In genomic region chr1:84541679-84542078, GRCh38 we compare ENCODE assay signal across 12 cellular contexts. TPM values are rescaled to one million over a fixed set of nuclear protein-coding genes. Genes with fewer than 3 reads are reported as not detected.
DNase-seq lines count a peak whose midpoint lies in the region; ATAC-seq and TF ChIP-seq lines count a peak whose summit lies in the region.
"Had no signal": no experiment of that assay in that cellular context is flagged by ENCODE, and none has a peak within 500 bp of the region (broad histone marks: within the 10 kb centered on the region; RNA-seq: fewer than 3 reads in every experiment).

No MANE protein-coding gene starts in this region.

- no peak overlapping the region for H3K4me3 ChIP-seq in GM12865 (ENCODE audit: low read depth, low read length)
- H3K4me3 ChIP-seq in PC-9: no peak overlapping the region
- no peak overlapping the region for H3K4me3 ChIP-seq in hepatocyte
- H3K4me3 ChIP-seq in spleen: no peak overlapping the region
- H3K4me3 ChIP-seq: heart left ventricle, thyroid gland had no signal

- H3K27ac ChIP-seq in C4-2B (peak overlapping the region; percentile 59), PC-9 (no peak overlapping the region), hepatocyte (peak overlapping the region; percentile 7), spleen (no peak overlapping the region), caudate nucleus (ENCODE audit: low read depth, low read length) (no peak overlapping the region)
- H3K27ac ChIP-seq: heart left ventricle, thyroid gland had no signal

- H3K27me3 ChIP-seq in PC-9 (ENCODE audit: insufficient read depth, low read depth) (no peaks in the 10 kb centered on the region), hepatocyte (no peaks in the 10 kb centered on the region), spleen (replicated peaks in 1 of 7) (no peaks in the 10 kb centered on the region)
- H3K27me3 ChIP-seq: heart left ventricle, thyroid gland had no signal

- no peaks in the 10 kb centered on the region for H3K4me1 ChIP-seq in PC-9 (replicated peaks; ENCODE audit: insufficient read depth)
- no peaks in the 10 kb centered on the region for H3K4me1 ChIP-seq in hepatocyte (ENCODE audit: insufficient read depth)
- no peaks in the 10 kb centered on the region for H3K4me1 ChIP-seq in spleen
- H3K4me1 ChIP-seq: heart left ventricle, thyroid gland had no signal

- no peak for ATAC-seq in left colon
- ATAC-seq in HG02798 (IDR thresholded peaks at IDR 0.05; ENCODE audit: poor library complexity, unreplicated experiment): no peak
- ATAC-seq: heart left ventricle had no signal

- intact Hi-C loops in PC-9 (cut with micrococcal nuclease; ENCODE audit: unreplicated experiment) (loop anchor here (2.0 kb wide), 1 partner anchor 609 kb away; no protein-coding TSS in a partner anchor), spleen (cut with DNase I; ENCODE audit: low total_unique reads) (no loop called here), left colon (cut with DNase I, micrococcal nuclease) (no loop called here)

- peak; percentile 86 for TF ChIP-seq CTCF in C4-2B (conservative IDR thresholded peaks at IDR 0.05)
- TF ChIP-seq CTCF in GM12865 (IDR thresholded peaks at IDR 0.05; ENCODE audit: insufficient read depth, low read depth, low read length, missing control alignments): peak; percentile 36
- peak; percentile 62; the same call in 1 of the 2 replicates for TF ChIP-seq CTCF in PC-9 (conservative IDR thresholded peaks at IDR 0.05)
- peak; percentile 27 for TF ChIP-seq CTCF in hepatocyte (IDR thresholded peaks at IDR 0.05; ENCODE audit: poor library complexity)
- no peak for TF ChIP-seq CTCF in spleen (IDR thresholded peaks at IDR 0.05 in 8 of 11, conservative IDR thresholded peaks at IDR 0.05 in 3 of 11)

- WGBS in hepatocyte (ENCODE audit: low lambda C conversion rate, missing lambda C conversion rate): 82% methylated on average over 4 of the region's 4 CpGs
- 82 to 91% (median 88%) methylated on average over 4 of the region's 4 CpGs for WGBS in spleen, 5 donors

- POLR2A ChIA-PET in PC-9 (lab: Charles Lee; ENCODE audit: unreplicated experiment): no interaction called here

- CTCF ChIA-PET in PC-9 (lab: Charles Lee): no interaction called here

- H3K9me3 ChIP-seq in PC-9 (ENCODE audit: insufficient read depth, low read depth) (no peaks in the 10 kb centered on the region), hepatocyte (ENCODE audit: low read depth) (no peaks in the 10 kb centered on the region), spleen (no peaks in the 10 kb centered on the region)
- H3K9me3 ChIP-seq: heart left ventricle, thyroid gland had no signal

- H4K20me1 ChIP-seq in PC-9 (ENCODE audit: insufficient read depth): no peaks in the 10 kb centered on the region
- H4K20me1 ChIP-seq in hepatocyte (ENCODE audit: insufficient read depth, poor library complexity, severe bottlenecking): no peaks in the 10 kb centered on the region

- H3K4me2 ChIP-seq in PC-9 (no peak overlapping the region), hepatocyte (no peak overlapping the region)

- no peaks in the 10 kb centered on the region for H3K9me2 ChIP-seq in PC-9 (ENCODE audit: insufficient read depth)
- H3K9me2 ChIP-seq in hepatocyte (replicated peaks; ENCODE audit: insufficient read depth): no peaks in the 10 kb centered on the region

- peak; percentile 14 for DNase-seq in GM12865 (ENCODE audit: low read depth)
- no peak for DNase-seq in PC-9
- DNase-seq in hepatocyte (ENCODE audit: low spot score): no peak
- no peak for DNase-seq in spleen
- DNase-seq in left colon: no peak
- no peak for DNase-seq in caudate nucleus (lab: John Stamatoyannopoulos, UW)
- DNase-seq: activated CD8-positive, alpha-beta memory T cell treated with anti-CD3 and anti-CD28 coated beads for 24 hours; activated naive CD8-positive, alpha-beta T cell treated with anti-CD3 and anti-CD28 coated beads, Interleukin-2, amount 10 ng/mL, durations not matched to agents 7 days and 5 days; heart left ventricle; thyroid gland had no signal

- TF ChIP-seq POLR2A in spleen (IDR thresholded peaks at IDR 0.05): no peak

- H3K79me2 ChIP-seq in PC-9 (ENCODE audit: low read depth) (no peaks in the 10 kb centered on the region), hepatocyte (no peaks in the 10 kb centered on the region)

- no peaks in the 10 kb centered on the region for H3K36me3 ChIP-seq in PC-9 (ENCODE audit: low read depth)
- H3K36me3 ChIP-seq in hepatocyte (replicated peaks; ENCODE audit: insufficient read depth, low read depth): no peaks in the 10 kb centered on the region
- peaks cover 0 to 56% (median 6%) of the 10 kb centered on the region in 6 donors for H3K36me3 ChIP-seq in spleen
- H3K36me3 ChIP-seq: thyroid gland had no signal

- H3F3A ChIP-seq in PC-9 (ENCODE audit: insufficient read depth, low read depth): peaks cover 7% of the 10 kb centered on the region; the same call in 1 of the 2 replicates

- no TSS peak for BruUV-seq in PC-9 (replicated peaks; lab: Mats Ljungman, UMichigan)

- H2AFZ ChIP-seq in PC-9 (no peak overlapping the region), hepatocyte (no peak overlapping the region)

RNA-seq across cellular contexts. Expression of gene CTBS, which starts 32.6 kb away (rescaled TPM):
- total RNA-seq in PC-9 (2021) (17.5 and 20.2 TPM in 2 replicates), hepatocyte (20.3 and 25.4 TPM in 2 replicates), spleen (10 to 100 TPM; 28.3 to 43.3 (median 38.8) TPM), left colon (10 to 100 TPM; 20.5 to 23.7 TPM)
- polyA plus RNA-seq in hepatocyte (33.6 and 38.3 TPM in 2 replicates), spleen (10 to 100 TPM in 1 of 3 donors, 1 to 10 TPM in 2; 7.0 to 11.6 (median 9.7) TPM)

RNA-seq across cellular contexts. Expression of gene GNG5, which starts 35.3 kb away (rescaled TPM):
- total RNA-seq in PC-9 (2021) (69.9 and 98.8 TPM in 2 replicates), hepatocyte (131 and 145 TPM in 2 replicates), spleen (100 to 1,000 TPM in 2 of 7 donors, 10 to 100 TPM in 5; 56.5 to 121 (median 81.7) TPM), left colon (100 to 1,000 TPM; 126 to 148 TPM)
- polyA plus RNA-seq in hepatocyte (542 and 573 TPM in 2 replicates), spleen (100 to 1,000 TPM in 2 of 3 donors, 10 to 100 TPM in 1; 98.2 to 162 (median 146) TPM)

RNA-seq across cellular contexts. Expression of gene SPATA1, which starts 35.5 kb away (rescaled TPM):
- 1.9 and 2.8 TPM in 2 replicates for total RNA-seq in PC-9 (2021)
- total RNA-seq in hepatocyte: 0.90 and 2.6 TPM in 2 replicates
- polyA plus RNA-seq in hepatocyte: 0.70 and 1.4 TPM in 2 replicates
- 1 to 10 TPM; 1.4 to 3.0 (median 1.9) TPM for total RNA-seq in spleen
- polyA plus RNA-seq in spleen: 1 to 10 TPM in 1 of 3 donors, under 1 TPM in 2; 0.67 to 1.0 (median 0.83) TPM
- 1 to 10 TPM in 1 of 2 donors, under 1 TPM in 1; 0.61 to 1.1 TPM for total RNA-seq in left colon

Comparison
In these comparisons a context has a peak if more than half of its experiments do, and no peak if none do; other contexts are left out.
1. H3K27ac ChIP-seq: peak in C4-2B (single experiment) and hepatocyte (single experiment); none in PC-9 (single experiment), spleen (0 of 8) and caudate nucleus (single experiment).
2. CTCF ChIP-seq: peak in C4-2B (single experiment), GM12865 (single experiment), PC-9 (single experiment) and hepatocyte (single experiment); none in spleen (0 of 11).